In genomic region chr1:48595613-48596012, GRCh38 we compare ENCODE assay signal across 1 cellular context.
TF ChIP-seq lines count a peak whose summit lies in the region.

No MANE protein-coding gene starts in this region.

TF ChIP-seq in WTC11, 78 proteins besides CTCF, POLR2A, EP300 and RAD21 (continued from another document):
- TF ChIP-seq ATF6 (CRISPR knock-in tag; IDR thresholded peaks at IDR 0.05) = no peak
TF ChIP-seq in WTC11: peak in this region for 0.
